ENCODE assay signal across 13 cellular contexts in genomic region chr9:137715321-137715720, GRCh38.
A peak's percentile ranks its signal among the peaks of the same experiment; 100 is the strongest.
DNase-seq lines count a peak whose midpoint lies in the region; ATAC-seq, FAIRE-seq and TF ChIP-seq lines count a peak whose summit lies in the region.
"Had no signal": no experiment of that assay in that cellular context is flagged by ENCODE, and none has a peak within 500 bp of the region (broad histone marks: within the 10 kb centered on the region; RNA-seq: fewer than 3 reads in every experiment).

No MANE protein-coding gene starts in this region.

- no peak overlapping the region for H2AFZ ChIP-seq in smooth muscle cell (ENCODE audit: low read depth)

- H3K36me3 ChIP-seq in smooth muscle cell (ENCODE audit: low read depth): peaks cover 15% of the 10 kb centered on the region

- peaks cover 70% of the 10 kb centered on the region for H3K36me3 Mint-ChIP-seq in T-helper 1 cell treated with Interleukin-12 subunit alpha and Interleukin-12 subunit beta and Interleukin-4 antibody, amounts not matched to agents 30 μg/mL and 1 μg/mL, for 36 hours (ENCODE audit: low read depth)
- H3K36me3 Mint-ChIP-seq in activated naive CD8-positive, alpha-beta T cell treated with anti-CD3 and anti-CD28 coated beads, Interleukin-2, amount 10 ng/mL, durations not matched to agents 7 days and 5 days: peaks cover 76% of the 10 kb centered on the region
- peaks cover 37 to 65% of the 10 kb centered on the region in 2 donors for H3K36me3 Mint-ChIP-seq in naive B cell

- H3K27ac Mint-ChIP-seq in T-helper 1 cell treated with Interleukin-12 subunit alpha and Interleukin-12 subunit beta and Interleukin-4 antibody, amounts not matched to agents 30 μg/mL and 1 μg/mL, for 36 hours: peak overlapping the region; percentile 65
- peak overlapping the region; percentile 87 for H3K27ac Mint-ChIP-seq in activated naive CD8-positive, alpha-beta T cell treated with anti-CD3 and anti-CD28 coated beads, Interleukin-2, amount 10 ng/mL, durations not matched to agents 7 days and 5 days
- peak overlapping the region; percentile 84 to 97 (median 94) for H3K27ac Mint-ChIP-seq in naive B cell

- peak; percentile 17 for FAIRE-seq in GM12892 (lab: Jason Lieb, UNC)

- no peaks in the 10 kb centered on the region for H3K27me3 Mint-ChIP-seq in T-helper 1 cell treated with Interleukin-12 subunit alpha and Interleukin-12 subunit beta and Interleukin-4 antibody, amounts not matched to agents 30 μg/mL and 1 μg/mL, for 36 hours (ENCODE audit: low read depth)
- no peaks in the 10 kb centered on the region for H3K27me3 Mint-ChIP-seq in activated naive CD8-positive, alpha-beta T cell treated with anti-CD3 and anti-CD28 coated beads, Interleukin-2, amount 10 ng/mL, durations not matched to agents 7 days and 5 days
- H3K27me3 Mint-ChIP-seq in naive B cell: no peaks in the 10 kb centered on the region

- H3K9me3 Mint-ChIP-seq in T-helper 1 cell treated with Interleukin-12 subunit alpha and Interleukin-12 subunit beta and Interleukin-4 antibody, amounts not matched to agents 30 μg/mL and 1 μg/mL, for 36 hours: peaks cover 44% of the 10 kb centered on the region
- peaks cover 32% of the 10 kb centered on the region for H3K9me3 Mint-ChIP-seq in activated naive CD8-positive, alpha-beta T cell treated with anti-CD3 and anti-CD28 coated beads, Interleukin-2, amount 10 ng/mL, durations not matched to agents 7 days and 5 days
- peaks cover 7 to 28% (median 21%) of the 10 kb centered on the region in 7 donors for H3K9me3 Mint-ChIP-seq in naive B cell

- H3K27ac ChIP-seq in smooth muscle cell (ENCODE audit: low read depth): no peak overlapping the region
- H3K27ac ChIP-seq: 22Rv1, left ventricle myocardium inferior had no signal

- H3K27me3 ChIP-seq in smooth muscle cell (ENCODE audit: low read depth): no peaks in the 10 kb centered on the region

- TF ChIP-seq POLR2A in GM12892 (IDR thresholded peaks at IDR 0.05; ENCODE audit: low read depth, low read length): no peak

- peaks cover 3% of the 10 kb centered on the region for H3K4me1 Mint-ChIP-seq in T-helper 1 cell treated with Interleukin-12 subunit alpha and Interleukin-12 subunit beta and Interleukin-4 antibody, amounts not matched to agents 30 μg/mL and 1 μg/mL, for 36 hours (ENCODE audit: low read depth)
- peaks cover 12% of the 10 kb centered on the region for H3K4me1 Mint-ChIP-seq in activated naive CD8-positive, alpha-beta T cell treated with anti-CD3 and anti-CD28 coated beads, Interleukin-2, amount 10 ng/mL, durations not matched to agents 7 days and 5 days
- peaks cover 32 to 37% (median 36%) of the 10 kb centered on the region in 3 donors for H3K4me1 Mint-ChIP-seq in naive B cell

- no peak overlapping the region for H3K4me3 Mint-ChIP-seq in T-helper 1 cell treated with Interleukin-12 subunit alpha and Interleukin-12 subunit beta and Interleukin-4 antibody, amounts not matched to agents 30 μg/mL and 1 μg/mL, for 36 hours
- H3K4me3 Mint-ChIP-seq in activated naive CD8-positive, alpha-beta T cell treated with anti-CD3 and anti-CD28 coated beads, Interleukin-2, amount 10 ng/mL, durations not matched to agents 7 days and 5 days: no peak overlapping the region
- peak overlapping the region; percentile 3 to 84 (median 58) for H3K4me3 Mint-ChIP-seq in naive B cell

- no peak for DNase-seq in T-helper 1 cell
- no peak for DNase-seq in GM12892 (ENCODE audit: insufficient read length)
- no peak for DNase-seq in activated naive CD8-positive, alpha-beta T cell treated with anti-CD3 and anti-CD28 coated beads, Interleukin-2, amount 10 ng/mL, durations not matched to agents 7 days and 5 days
- no peak for DNase-seq in naive B cell
- DNase-seq in COR-L47 (lab: John Stamatoyannopoulos, UW): no peak
- no peak for DNase-seq in smooth muscle cell (lab: John Stamatoyannopoulos, UW; ENCODE audit: unreplicated experiment)
- DNase-seq in DMS114 treated with DMSO at 0.1 percent for 48 hours (lab: John Stamatoyannopoulos, UW; ENCODE audit: unreplicated experiment): no peak
- DNase-seq: activated gamma-delta T cell treated with Interleukin-2 at 50 U/mL for 16 hours, erythroblast, left ventricle myocardium inferior, MM.1S had no signal

- no peak overlapping the region for H3K9ac ChIP-seq in smooth muscle cell (ENCODE audit: low read depth)

- H3F3A ChIP-seq in smooth muscle cell (ENCODE audit: low read depth): no peaks in the 10 kb centered on the region

- no peak overlapping the region for H3K4me3 ChIP-seq in smooth muscle cell
- H3K4me3 ChIP-seq: left ventricle myocardium inferior had no signal

- H3K4me2 ChIP-seq in smooth muscle cell: no peak overlapping the region

- WGBS in smooth muscle cell (ENCODE audit: low lambda C conversion rate): 97% methylated on average over 12 of the region's 12 CpGs

- no peaks in the 10 kb centered on the region for H3K4me1 ChIP-seq in smooth muscle cell (ENCODE audit: low read depth)

- TF ChIP-seq CTCF in smooth muscle cell (IDR thresholded peaks at IDR 0.05; ENCODE audit: borderline replicate concordance, insufficient read depth, poor library complexity, severe bottlenecking): no peak

- peaks cover 18% of the 10 kb centered on the region for H4K20me1 ChIP-seq in smooth muscle cell (ENCODE audit: low read depth)

- POLR2A ChIA-PET in activated naive CD8-positive, alpha-beta T cell treated with anti-CD3 and anti-CD28 coated beads, Interleukin-2, amount 10 ng/mL, durations not matched to agents 7 days and 5 days (lab: Charles Lee): no interaction called here

- no peak for ATAC-seq in activated naive CD8-positive, alpha-beta T cell treated with anti-CD3 and anti-CD28 coated beads, Interleukin-2, amount 10 ng/mL, durations not matched to agents 7 days and 5 days (ENCODE audit: low read depth)
- peak; percentile 81 to 95 for ATAC-seq in naive B cell (ENCODE audit: low read depth in 2 of 2)

- H3K9me3 ChIP-seq in smooth muscle cell (replicated peaks; ENCODE audit: low read depth): no peaks in the 10 kb centered on the region

- peaks cover 32% of the 10 kb centered on the region for H3K79me2 ChIP-seq in smooth muscle cell (ENCODE audit: low read depth)

Comparison
In these comparisons a context has a peak if more than half of its experiments do, and no peak if none do; other contexts are left out.
1. H3K4me3 Mint-ChIP-seq: peak in naive B cell (8 of 8); none in T-helper 1 cell treated with Interleukin-12 subunit alpha and Interleukin-12 subunit beta and Interleukin-4 antibody, amounts not matched to agents 30 μg/mL and 1 μg/mL, for 36 hours (single experiment) and activated naive CD8-positive, alpha-beta T cell treated with anti-CD3 and anti-CD28 coated beads, Interleukin-2, amount 10 ng/mL, durations not matched to agents 7 days and 5 days (single experiment).
2. Peak in every context shown above with its lines, with median percentiles within 50 percentile points of each other: H3K27ac Mint-ChIP-seq.